ENCODE assay signal across 5 cellular contexts in the genomic region with DNA sequence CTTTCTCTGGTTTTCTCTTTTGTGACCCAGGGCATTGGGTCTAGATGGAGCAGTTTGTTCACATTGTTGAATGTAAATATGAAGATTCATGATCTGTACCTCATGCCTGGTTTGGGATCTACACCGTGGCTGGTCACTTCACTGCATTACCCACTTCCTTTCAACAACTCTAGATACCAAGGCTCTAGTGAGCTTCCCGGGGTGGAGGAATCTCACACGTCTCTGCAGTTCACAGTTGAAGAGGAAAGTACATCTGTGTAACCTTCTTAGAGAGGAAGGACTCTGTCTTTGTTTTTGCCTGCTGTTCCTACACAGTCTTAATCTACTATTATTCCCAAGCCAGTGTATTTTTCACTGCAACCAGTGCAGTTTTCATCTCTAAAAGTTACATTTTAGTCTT.
"Had no signal": no experiment of that assay in that cellular context is flagged by ENCODE, and none has a peak within 500 bp of the region (broad histone marks: within the 10 kb centered on the region; RNA-seq: fewer than 3 reads in every experiment).

No MANE protein-coding gene starts in this region.

- H3K4me1 ChIP-seq: HAP-1 had no signal

- H3K4me3 ChIP-seq: HAP-1, K562 had no signal

- DNase-seq: GOT3, H7, IMR-90 had no signal

- H3K9me3 ChIP-seq: HAP-1 had no signal

- H3K36me3 ChIP-seq: HAP-1 had no signal
